ENCODE assay signal across 23 cellular contexts in the genomic region with DNA sequence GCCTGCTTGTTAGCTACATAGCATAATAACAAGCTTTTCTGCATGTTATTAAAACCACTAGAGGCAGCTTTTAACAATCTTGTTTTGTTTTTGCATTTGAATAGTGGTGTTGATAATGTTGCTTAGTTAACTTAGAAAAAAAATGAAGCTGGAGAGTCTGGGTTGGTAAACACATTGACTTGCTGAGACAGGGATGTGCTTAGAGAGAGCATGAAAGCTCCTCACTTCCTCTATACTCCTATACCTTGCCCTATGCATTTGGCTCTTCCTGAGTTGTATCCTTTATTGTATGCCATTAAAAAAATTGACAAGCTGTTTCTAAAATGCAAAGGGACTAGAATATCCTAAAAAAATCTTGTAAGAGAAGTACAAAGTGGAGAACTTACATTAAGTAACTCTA. TPM values are rescaled to one million over a fixed set of nuclear protein-coding genes. Genes with fewer than 3 reads are reported as not detected.
"Had no signal": no experiment of that assay in that cellular context is flagged by ENCODE, and none has a peak within 500 bp of the region (broad histone marks: within the 10 kb centered on the region; RNA-seq: fewer than 3 reads in every experiment).

No MANE protein-coding gene starts in this region.

- H3K4me3 Mint-ChIP-seq: activated B cell treated with CpG ODN at 0.5 μM for 24 hours; activated CD4-positive, alpha-beta T cell treated with anti-CD3 and anti-CD28 coated beads, Interleukin-2, amount 10 ng/mL, durations not matched to agents 24 days and 14 days; activated CD8-positive, alpha-beta memory T cell treated with anti-CD3 and anti-CD28 coated beads, Interleukin-2, amount 10 ng/mL, durations not matched to agents 7 days and 5 days; activated naive CD4-positive, alpha-beta T cell treated with anti-CD3 and anti-CD28 coated beads, Interleukin-2, amount 50 U/mL, for 24 hours; activated T-cell treated with anti-CD3 and anti-CD28 coated beads, Interleukin-2, amount 50 U/mL, for 24 hours; activated T-helper 1 cell treated with anti-CD3 and anti-CD28 coated beads, Interleukin-12 subunit alpha, Interleukin-12 subunit beta, Interleukin-2, Interleukin-4 antibody, amounts not matched to agents 30 ng/mL and 10 ng/mL and 1 ng/mL, durations not matched to agents 14 hours and 24 hours and 36 hours; central memory CD8-positive, alpha-beta T cell; T-helper 1 cell treated with Interleukin-12 subunit alpha and Interleukin-12 subunit beta and Interleukin-4 antibody, amounts not matched to agents 30 μg/mL and 1 μg/mL, for 36 hours had no signal

- H3K4me3 ChIP-seq: Peyer's patch had no signal

- H3K27ac Mint-ChIP-seq: activated B cell treated with CpG ODN at 0.5 μM for 24 hours; activated CD4-positive, alpha-beta T cell treated with anti-CD3 and anti-CD28 coated beads, Interleukin-2, amount 10 ng/mL, durations not matched to agents 24 days and 14 days; activated CD8-positive, alpha-beta memory T cell treated with anti-CD3 and anti-CD28 coated beads, Interleukin-2, amount 10 ng/mL, durations not matched to agents 7 days and 5 days; activated naive CD4-positive, alpha-beta T cell treated with anti-CD3 and anti-CD28 coated beads, Interleukin-2, amount 50 U/mL, for 24 hours; activated T-cell treated with anti-CD3 and anti-CD28 coated beads, Interleukin-2, amount 50 U/mL, for 24 hours; activated T-helper 1 cell treated with anti-CD3 and anti-CD28 coated beads, Interleukin-12 subunit alpha, Interleukin-12 subunit beta, Interleukin-2, Interleukin-4 antibody, amounts not matched to agents 30 ng/mL and 10 ng/mL and 1 ng/mL, durations not matched to agents 14 hours and 24 hours and 36 hours; T-helper 1 cell treated with Interleukin-12 subunit alpha and Interleukin-12 subunit beta and Interleukin-4 antibody, amounts not matched to agents 30 μg/mL and 1 μg/mL, for 36 hours had no signal

- H3K9me3 ChIP-seq: Peyer's patch had no signal

- H3K36me3 Mint-ChIP-seq: activated CD8-positive, alpha-beta memory T cell treated with anti-CD3 and anti-CD28 coated beads, Interleukin-2, amount 10 ng/mL, durations not matched to agents 7 days and 5 days; activated naive CD4-positive, alpha-beta T cell treated with anti-CD3 and anti-CD28 coated beads, Interleukin-2, amount 50 U/mL, for 24 hours had no signal

- H3K27me3 ChIP-seq: Peyer's patch had no signal

- ATAC-seq: activated CD8-positive, alpha-beta memory T cell treated with anti-CD3 and anti-CD28 coated beads, Interleukin-2, amount 10 ng/mL, durations not matched to agents 7 days and 5 days had no signal

- H3K27me3 Mint-ChIP-seq: activated B cell treated with CpG ODN at 0.5 μM for 24 hours; activated CD4-positive, alpha-beta T cell treated with anti-CD3 and anti-CD28 coated beads, Interleukin-2, amount 10 ng/mL, durations not matched to agents 24 days and 14 days; activated CD8-positive, alpha-beta memory T cell treated with anti-CD3 and anti-CD28 coated beads, Interleukin-2, amount 10 ng/mL, durations not matched to agents 7 days and 5 days; activated naive CD4-positive, alpha-beta T cell treated with anti-CD3 and anti-CD28 coated beads, Interleukin-2, amount 50 U/mL, for 24 hours; activated T-cell treated with anti-CD3 and anti-CD28 coated beads, Interleukin-2, amount 50 U/mL, for 24 hours; central memory CD8-positive, alpha-beta T cell had no signal

- H3K27ac ChIP-seq: Peyer's patch had no signal

- H3K4me1 Mint-ChIP-seq: activated B cell treated with CpG ODN at 0.5 μM for 24 hours; activated CD4-positive, alpha-beta T cell treated with anti-CD3 and anti-CD28 coated beads, Interleukin-2, amount 10 ng/mL, durations not matched to agents 24 days and 14 days; activated CD8-positive, alpha-beta memory T cell treated with anti-CD3 and anti-CD28 coated beads, Interleukin-2, amount 10 ng/mL, durations not matched to agents 7 days and 5 days; activated naive CD4-positive, alpha-beta T cell treated with anti-CD3 and anti-CD28 coated beads, Interleukin-2, amount 50 U/mL, for 24 hours; central memory CD8-positive, alpha-beta T cell had no signal

- H3K9me3 Mint-ChIP-seq: activated CD4-positive, alpha-beta T cell treated with anti-CD3 and anti-CD28 coated beads, Interleukin-2, amount 10 ng/mL, durations not matched to agents 24 days and 14 days; activated naive CD4-positive, alpha-beta T cell treated with anti-CD3 and anti-CD28 coated beads, Interleukin-2, amount 50 U/mL, for 24 hours; activated T-helper 1 cell treated with anti-CD3 and anti-CD28 coated beads, Interleukin-12 subunit alpha, Interleukin-12 subunit beta, Interleukin-2, Interleukin-4 antibody, amounts not matched to agents 30 ng/mL and 10 ng/mL and 1 ng/mL, durations not matched to agents 14 hours and 24 hours and 36 hours; T-helper 1 cell treated with Interleukin-12 subunit alpha and Interleukin-12 subunit beta and Interleukin-4 antibody, amounts not matched to agents 30 μg/mL and 1 μg/mL, for 36 hours had no signal

- H3K36me3 ChIP-seq: Peyer's patch had no signal

- DNase-seq: activated B cell treated with CpG ODN at 0.5 μM for 24 hours; activated CD4-positive, alpha-beta T cell treated with anti-CD3 and anti-CD28 coated beads for 1 hour; activated CD4-positive, alpha-beta T cell treated with anti-CD3 and anti-CD28 coated beads, Interleukin-2, amount 10 ng/mL, durations not matched to agents 24 days and 14 days; activated CD4-positive, alpha-beta T cell treated with anti-CD3 and anti-CD28 coated beads, Interleukin-2, amount 50 U/mL, for 48 hours; activated CD8-positive, alpha-beta memory T cell treated with anti-CD3 and anti-CD28 coated beads, Interleukin-2, amount 10 ng/mL, durations not matched to agents 7 days and 5 days; activated effector memory CD4-positive, alpha-beta T cell treated with Interleukin-2 at 50 U/mL for 16 hours; activated naive CD4-positive, alpha-beta T cell; activated T-cell treated with anti-CD3 and anti-CD28 coated beads, Interleukin-2, amount 50 U/mL, for 24 hours; aorta; NCI-H1105 treated with DMSO at 0.1 percent for 48 hours; NCI-H146; NCI-H187 treated with DMSO at 0.1 percent for 48 hours; NCI-H2081 treated with DMSO at 0.1 percent for 48 hours; NCI-H2227 treated with DMSO at 0.1 percent for 48 hours; NCI-H446 treated with DMSO at 0.1 percent for 48 hours; NCI-H524 treated with DMSO at 0.1 percent for 48 hours; Peyer's patch; SHP77 treated with DMSO at 0.1 percent for 48 hours had no signal

RNA-seq across cellular contexts. Expression of gene FAM83B, which starts 13.6 kb away (rescaled TPM):
- total RNA-seq: activated B cell treated with CpG ODN at 0.5 μM for 24 hours; activated CD4-positive, alpha-beta T cell treated with anti-CD3 and anti-CD28 coated beads, Interleukin-2, amount 10 ng/mL, durations not matched to agents 24 days and 14 days; activated CD8-positive, alpha-beta memory T cell treated with anti-CD3 and anti-CD28 coated beads, Interleukin-2, amount 10 ng/mL, durations not matched to agents 7 days and 5 days; activated T-helper 1 cell treated with anti-CD3 and anti-CD28 coated beads, Interleukin-12 subunit alpha, Interleukin-12 subunit beta, Interleukin-2, Interleukin-4 antibody, amounts not matched to agents 30 ng/mL and 10 ng/mL and 1 ng/mL, durations not matched to agents 14 hours and 24 hours and 36 hours; aorta; SK-MEL-5 had no signal
